16 cellular contexts compared by ENCODE assay signal in the genomic region with DNA sequence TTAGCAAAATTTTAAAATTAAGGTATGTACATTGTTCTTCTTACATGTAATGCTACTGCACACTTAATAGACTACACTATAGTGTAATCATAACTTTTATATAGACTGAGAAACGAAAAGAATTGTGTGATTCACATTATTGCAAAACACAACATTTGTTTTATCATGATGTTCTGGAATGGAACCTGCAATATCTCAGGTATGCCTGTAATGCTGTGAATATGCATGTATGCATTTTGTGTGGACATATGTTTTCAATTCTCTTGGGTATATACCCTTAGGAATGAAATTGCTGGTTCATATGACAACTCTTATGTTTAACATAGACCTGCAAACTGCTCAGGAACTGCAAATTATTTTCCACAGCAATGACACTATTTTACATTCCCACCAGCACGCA. TPM values are rescaled to one million over a fixed set of nuclear protein-coding genes. Genes with fewer than 3 reads are reported as not detected.
"Had no signal": no experiment of that assay in that cellular context is flagged by ENCODE, and none has a peak within 500 bp of the region (broad histone marks: within the 10 kb centered on the region; RNA-seq: fewer than 3 reads in every experiment).

No MANE protein-coding gene starts in this region.

- DNase-seq: activated CD4-positive, alpha-beta T cell treated with anti-CD3 and anti-CD28 coated beads for 36 hours; activated CD4-positive, alpha-beta T cell treated with anti-CD3 and anti-CD28 coated beads, Interleukin-2, amount 50 U/mL, for 48 hours; activated CD8-positive, alpha-beta memory T cell treated with anti-CD3 and anti-CD28 coated beads, Interleukin-2, amount 10 ng/mL, durations not matched to agents 7 days and 5 days; activated naive CD4-positive, alpha-beta T cell; activated naive CD8-positive, alpha-beta T cell treated with anti-CD3 and anti-CD28 coated beads for 36 hours; hippocampal formation; kidney; occipital lobe; stimulated activated CD4-positive, alpha-beta T cell treated with anti-CD3 and anti-CD28 coated beads, Interleukin-12 subunit alpha, Interleukin-12 subunit beta, amount 100 ng/mL, for 4 hours; stimulated activated CD4-positive, alpha-beta T cell treated with anti-CD3 and anti-CD28 coated beads, Interleukin-1b, Interleukin-23, amount 100 ng/mL, for 48 hours; stimulated activated naive CD8-positive, alpha-beta T cell treated with anti-CD3 and anti-CD28 coated beads, Interleukin-15, Interleukin-2, amounts not matched to agents 100 U/mL and 50 U/mL, for 24 hours; substantia nigra; SW 1271; T-helper 2 cell; tibial artery had no signal

- H3K4me3 ChIP-seq: coronary artery, tibial artery had no signal

- H3K9me3 ChIP-seq: tibial artery had no signal

- H3K27ac ChIP-seq: coronary artery, tibial artery had no signal

- H3K27me3 ChIP-seq: tibial artery had no signal

- H3K36me3 ChIP-seq: tibial artery had no signal

RNA-seq across cellular contexts. Expression of a gene that starts 38.6 kb away (rescaled TPM):
- total RNA-seq: activated CD8-positive, alpha-beta memory T cell treated with anti-CD3 and anti-CD28 coated beads, Interleukin-2, amount 10 ng/mL, durations not matched to agents 7 days and 5 days; activated naive CD8-positive, alpha-beta T cell treated with anti-CD3 and anti-CD28 coated beads for 36 hours had no signal
